Comparison of ENCODE assay signal across 1 cellular context in the genomic region with DNA sequence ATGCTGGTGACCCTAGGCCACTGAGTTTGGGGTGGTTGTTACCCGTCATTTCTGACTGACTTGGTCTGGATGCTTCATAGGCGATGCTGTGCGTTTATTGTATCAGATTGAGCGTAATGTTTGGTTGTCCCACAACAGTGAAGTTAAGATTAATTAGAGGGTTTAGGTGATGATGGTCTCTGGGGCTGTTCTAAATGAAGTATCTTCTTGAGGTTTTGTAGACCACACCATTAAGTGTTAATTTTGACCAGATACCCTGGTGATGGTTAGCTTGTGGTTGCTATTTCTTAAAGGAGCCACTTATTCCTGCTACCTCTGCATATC.
TF ChIP-seq lines count a peak whose summit lies in the region.

No MANE protein-coding gene starts in this region.

TF ChIP-seq in GM23338, 12 proteins besides CTCF, POLR2A, EP300 and RAD21 (continued from another document):
- TF ChIP-seq EZH2 (IDR thresholded peaks at IDR 0.05; ENCODE audit: low read depth, unreplicated experiment), result no peak
